In genomic region chr7:155683714-155684113, GRCh38 we compare ENCODE assay signal across 24 cellular contexts.
"Had no signal": no experiment of that assay in that cellular context is flagged by ENCODE, and none has a peak within 500 bp of the region (broad histone marks: within the 10 kb centered on the region; RNA-seq: fewer than 3 reads in every experiment).

No MANE protein-coding gene starts in this region.

- H3K4me3 ChIP-seq: adrenal gland, ascending aorta, breast epithelium, coronary artery, gastroesophageal sphincter, ovary, thyroid gland, upper lobe of right lung had no signal

- H3K4me1 ChIP-seq: adrenal gland, ascending aorta, breast epithelium, thyroid gland, upper lobe of right lung had no signal

- H3K27me3 Mint-ChIP-seq: activated CD4-positive, alpha-beta T cell treated with anti-CD3 and anti-CD28 coated beads, Interleukin-2, amount 10 ng/mL, durations not matched to agents 7 days and 5 days; activated naive CD8-positive, alpha-beta T cell; memory B cell; stimulated activated naive CD8-positive, alpha-beta T cell treated with anti-CD3 and anti-CD28 coated beads, Interleukin-15, Interleukin-2, amounts not matched to agents 100 ng/mL and 50 ng/mL, for 24 hours; T-helper 17 cell had no signal

- H3K27me3 ChIP-seq: adrenal gland, ascending aorta, breast epithelium, gastroesophageal sphincter, ovary, thyroid gland, upper lobe of right lung had no signal

- DNase-seq: activated CD4-positive, alpha-beta T cell treated with anti-CD3 and anti-CD28 coated beads, Interleukin-2, amount 10 ng/mL, durations not matched to agents 7 days and 5 days; activated CD8-positive, alpha-beta T cell treated with anti-CD3 and anti-CD28 coated beads, Interleukin-2, amount 10 ng/mL, durations not matched to agents 7 days and 5 days; activated gamma-delta T cell treated with Interleukin-2 at 50 U/mL for 16 hours; activated T-cell treated with anti-CD3 and anti-CD28 coated beads, Interleukin-2, amount 50 U/mL, for 1 hour; adrenal gland; cerebellar nuclear complex; head of caudate nucleus; ovary; right cardiac atrium; stimulated activated CD4-positive, alpha-beta T cell treated with anti-CD3 and anti-CD28 coated beads, Interleukin-12 subunit alpha, Interleukin-12 subunit beta, amount 100 ng/mL, for 4 hours; substantia nigra; SW 1271; T-helper 17 cell; thyroid gland; upper lobe of right lung had no signal

- H3K27ac Mint-ChIP-seq: activated CD4-positive, alpha-beta T cell treated with anti-CD3 and anti-CD28 coated beads, Interleukin-2, amount 10 ng/mL, durations not matched to agents 7 days and 5 days; activated CD8-positive, alpha-beta T cell treated with anti-CD3 and anti-CD28 coated beads, Interleukin-2, amount 10 ng/mL, durations not matched to agents 7 days and 5 days had no signal

- H3K4me3 Mint-ChIP-seq: activated CD4-positive, alpha-beta T cell treated with anti-CD3 and anti-CD28 coated beads, Interleukin-2, amount 10 ng/mL, durations not matched to agents 7 days and 5 days; activated CD8-positive, alpha-beta T cell treated with anti-CD3 and anti-CD28 coated beads, Interleukin-2, amount 10 ng/mL, durations not matched to agents 7 days and 5 days; memory B cell; stimulated activated naive CD8-positive, alpha-beta T cell treated with anti-CD3 and anti-CD28 coated beads, Interleukin-15, Interleukin-2, amounts not matched to agents 100 ng/mL and 50 ng/mL, for 24 hours; T-helper 17 cell had no signal

- ATAC-seq: activated CD8-positive, alpha-beta T cell treated with anti-CD3 and anti-CD28 coated beads, Interleukin-2, amount 10 ng/mL, durations not matched to agents 7 days and 5 days; gastroesophageal sphincter; right cardiac atrium; T-helper 17 cell; upper lobe of right lung had no signal

- H3K27ac ChIP-seq: adrenal gland, ascending aorta, breast epithelium, coronary artery, epithelial cell of prostate, gastroesophageal sphincter, ovary, thyroid gland, upper lobe of right lung had no signal

- H3K9me3 ChIP-seq: adrenal gland, ascending aorta, breast epithelium, gastroesophageal sphincter, ovary, thyroid gland, upper lobe of right lung had no signal

- H3K36me3 ChIP-seq: ovary had no signal

- FAIRE-seq: islet of Langerhans had no signal
